In genomic region chr4:102868782-102869568, GRCh38 we compare ENCODE assay signal across 1 cellular context.
A peak's percentile ranks its signal among the peaks of the same experiment; 100 is the strongest.
TF ChIP-seq lines count a peak whose summit lies in the region.

Gene CISD2 (plus strand): TSS chr4:102868992. CDS start chr4:102869085, 93 bp downstream.

TF ChIP-seq in HEK293, 187 proteins besides CTCF, POLR2A, EP300 and RAD21 (continued from another document and continues in another):
- TF ChIP-seq ZNF26 (tag by site-specific recombination; IDR thresholded peaks at IDR 0.05) (no peak), OSR2 (tag by site-specific recombination; IDR thresholded peaks at IDR 0.05) (no peak), ZXDB (tag by site-specific recombination; IDR thresholded peaks at IDR 0.05) (peak; percentile 63), GLIS2 (tag by site-specific recombination; IDR thresholded peaks at IDR 0.05) (no peak), ZNF596 (tag by site-specific recombination; IDR thresholded peaks at IDR 0.05) (no peak), ZBTB10 (tag by site-specific recombination; IDR thresholded peaks at IDR 0.05) (peak; percentile 46; the same call in 1 of the 2 replicates), ZNF211 (tag by site-specific recombination; IDR thresholded peaks at IDR 0.05; ENCODE audit: low read depth) (no peak), PRDM4 (tag by site-specific recombination; IDR thresholded peaks at IDR 0.05) (no peak), SCRT2 (tag by site-specific recombination; IDR thresholded peaks at IDR 0.05) (peak; percentile 42; the same call in 1 of the 2 replicates), ZNF391 (tag by site-specific recombination; IDR thresholded peaks at IDR 0.05; ENCODE audit: borderline replicate concordance, low read depth) (no peak), ZNF16 (tag by site-specific recombination; IDR thresholded peaks at IDR 0.05; ENCODE audit: low read depth) (no peak), ZBTB49 (tag by site-specific recombination; IDR thresholded peaks at IDR 0.05; ENCODE audit: low read depth) (no peak), SETDB1 (IDR thresholded peaks at IDR 0.05; ENCODE audit: insufficient read length, low read length) (no peak), ZNF426 (tag by site-specific recombination; IDR thresholded peaks at IDR 0.05) (no peak), ZFHX2 (tag by site-specific recombination; conservative IDR thresholded peaks at IDR 0.05) (peak; percentile 89), SP3 (tag by site-specific recombination; IDR thresholded peaks at IDR 0.05) (peak; percentile 47), PBX3 (CRISPR knock-in tag; IDR thresholded peaks at IDR 0.05) (peak; percentile 41; the same call in 1 of the 2 replicates), ZNF513 (tag by site-specific recombination; IDR thresholded peaks at IDR 0.05) (no peak), ZFP69B (tag by site-specific recombination; IDR thresholded peaks at IDR 0.05) (0 out of 2 replicates have a peak, but pooled peaks have one; percentile 53), ZNF664 (tag by site-specific recombination; IDR thresholded peaks at IDR 0.05) (no peak), KLF10 (tag by site-specific recombination; IDR thresholded peaks at IDR 0.05) (0 out of 2 replicates have a peak, but pooled peaks have one; percentile 26), ZNF266 (tag by site-specific recombination; IDR thresholded peaks at IDR 0.05; ENCODE audit: low read depth) (no peak), ZNF830 (tag by site-specific recombination; IDR thresholded peaks at IDR 0.05; ENCODE audit: low read depth) (no peak), TSHZ1 (tag by site-specific recombination; IDR thresholded peaks at IDR 0.05; ENCODE audit: borderline replicate concordance) (no peak), ZNF610 (tag by site-specific recombination; IDR thresholded peaks at IDR 0.05; ENCODE audit: borderline replicate concordance) (peak; percentile 46; the same call in 1 of the 2 replicates), ZNF707 (tag by site-specific recombination; IDR thresholded peaks at IDR 0.05) (no peak), ZNF354C (tag by site-specific recombination; IDR thresholded peaks at IDR 0.05; ENCODE audit: borderline replicate concordance, low read depth) (no peak), ZNF174 (tag by site-specific recombination; IDR thresholded peaks at IDR 0.05) (no peak), ZNF214 (tag by site-specific recombination; IDR thresholded peaks at IDR 0.05; ENCODE audit: borderline replicate concordance) (no peak), ZNF23 (tag by site-specific recombination; IDR thresholded peaks at IDR 0.05; ENCODE audit: borderline replicate concordance) (no peak), ZNF366 (tag by site-specific recombination; conservative IDR thresholded peaks at IDR 0.05) (no peak), KLF1 (tag by site-specific recombination; IDR thresholded peaks at IDR 0.05) (peak; percentile 58), KLF17 (tag by site-specific recombination; IDR thresholded peaks at IDR 0.05) (no peak), ZNF280D (tag by site-specific recombination; IDR thresholded peaks at IDR 0.05) (no peak), ZBTB44 (tag by site-specific recombination; IDR thresholded peaks at IDR 0.05) (no peak), ZNF626 (tag by site-specific recombination; IDR thresholded peaks at IDR 0.05) (no peak), ZNF843 (tag by site-specific recombination; IDR thresholded peaks at IDR 0.05) (peak; percentile 33; the same call in 1 of the 2 replicates)
